In the genomic region with DNA sequence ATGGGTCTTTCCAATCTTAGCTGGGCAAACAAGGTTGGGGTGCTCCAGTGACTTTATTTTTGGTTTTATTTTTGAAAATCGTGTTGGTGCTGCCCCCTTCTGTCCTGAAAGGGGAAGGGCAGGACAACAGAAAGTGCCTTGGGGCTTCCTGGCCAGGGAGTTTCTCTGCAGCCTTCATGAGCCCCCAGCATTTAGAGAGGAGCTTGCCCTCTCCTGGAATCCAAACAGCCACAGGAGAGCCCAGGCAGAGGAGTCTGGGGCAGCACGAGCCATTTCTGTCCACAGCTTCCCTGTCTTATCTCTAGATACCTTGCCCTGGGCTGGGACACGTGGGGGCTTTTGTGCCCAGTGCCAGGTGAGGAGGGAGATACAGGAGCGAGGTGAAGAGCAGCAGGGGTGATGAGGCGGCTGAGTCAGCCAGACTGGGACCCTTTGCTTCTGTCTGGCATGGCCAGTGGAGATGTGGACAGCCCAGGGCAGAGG, we compare ENCODE assay signal across 8 cellular contexts. TPM values are rescaled to one million over a fixed set of nuclear protein-coding genes. Genes with fewer than 3 reads are reported as not detected.
DNase-seq lines count a peak whose midpoint lies in the region; ATAC-seq, FAIRE-seq and TF ChIP-seq lines count a peak whose summit lies in the region.

No MANE protein-coding gene starts in this region.

- no peak overlapping the region for H3K4me3 Mint-ChIP-seq in activated naive CD4-positive, alpha-beta T cell treated with anti-CD3 and anti-CD28 coated beads, Interleukin-2, amount 50 U/mL, for 24 hours

- H3K36me3 ChIP-seq in right atrium auricular region, result no peaks in the 10 kb centered on the region

- peaks cover 0 to 14% of the 10 kb centered on the region in 2 donors for H3K4me1 ChIP-seq in right atrium auricular region

- H3K27me3 Mint-ChIP-seq in activated naive CD4-positive, alpha-beta T cell treated with anti-CD3 and anti-CD28 coated beads, Interleukin-2, amount 50 U/mL, for 24 hours, result no peaks in the 10 kb centered on the region

- H3K27me3 ChIP-seq in right atrium auricular region, result no peaks in the 10 kb centered on the region

- no peak for TF ChIP-seq POLR2A in GM12891 (IDR thresholded peaks at IDR 0.05; ENCODE audit: low read depth, low read length)

- TF ChIP-seq CTCF in AG09319 (IDR thresholded peaks at IDR 0.05; ENCODE audit: low read depth, low read length), result peak; percentile 83
- TF ChIP-seq CTCF in right atrium auricular region (IDR thresholded peaks at IDR 0.05), result peak; percentile 79 to 90

- H3K9me3 Mint-ChIP-seq in activated naive CD4-positive, alpha-beta T cell treated with anti-CD3 and anti-CD28 coated beads, Interleukin-2, amount 50 U/mL, for 24 hours, result no peaks in the 10 kb centered on the region

- H3K4me3 ChIP-seq in right atrium auricular region, result no peak overlapping the region

- DNase-seq in AG09319 (ENCODE audit: extremely low read depth, low read depth), result no peak
- no peak for DNase-seq in GM12891 (ENCODE audit: insufficient read length, low spot score)
- DNase-seq in NOMO-1 (lab: John Stamatoyannopoulos, UW; ENCODE audit: unreplicated experiment in 2 of 2), result peak; percentile 23 to 47
- no peak for DNase-seq in right atrium auricular region (ENCODE audit: low spot score)
- DNase-seq in stimulated activated CD4-positive, alpha-beta T cell treated with anti-CD3 and anti-CD28 coated beads, Interleukin-2, amount 100 ng/mL, for 48 hours, result peak; percentile 33 to 45

- ATAC-seq in HG03565 (IDR thresholded peaks at IDR 0.05; ENCODE audit: unreplicated experiment), result no peak
- ATAC-seq in HG02588 (IDR thresholded peaks at IDR 0.05; ENCODE audit: unreplicated experiment), result no peak

- H3K36me3 Mint-ChIP-seq in activated naive CD4-positive, alpha-beta T cell treated with anti-CD3 and anti-CD28 coated beads, Interleukin-2, amount 50 U/mL, for 24 hours, result no peaks in the 10 kb centered on the region

- no peaks in the 10 kb centered on the region for H3K9me3 ChIP-seq in right atrium auricular region

- peaks cover 13% of the 10 kb centered on the region for H3K4me1 Mint-ChIP-seq in activated naive CD4-positive, alpha-beta T cell treated with anti-CD3 and anti-CD28 coated beads, Interleukin-2, amount 50 U/mL, for 24 hours

- no peak overlapping the region for H3K27ac ChIP-seq in right atrium auricular region

- FAIRE-seq in GM12891 (lab: Jason Lieb, UNC), result peak; percentile 74

- H3K27ac Mint-ChIP-seq in activated naive CD4-positive, alpha-beta T cell treated with anti-CD3 and anti-CD28 coated beads, Interleukin-2, amount 50 U/mL, for 24 hours, result peak overlapping the region; percentile 23

TF ChIP-seq in GM12891, 5 proteins besides CTCF, POLR2A, EP300 and RAD21:
- TF ChIP-seq POLR2AphosphoS5 (IDR thresholded peaks at IDR 0.05; ENCODE audit: low read depth, low read length), result no peak
- TF ChIP-seq SPI1 (IDR thresholded peaks at IDR 0.05; ENCODE audit: low read depth, low read length), result no peak; the same call in 1 of the 2 replicates
- no peak for TF ChIP-seq TAF1 (IDR thresholded peaks at IDR 0.05; ENCODE audit: low read depth, low read length)
- TF ChIP-seq POU2F2 (IDR thresholded peaks at IDR 0.05; ENCODE audit: low read depth, low read length), result no peak
- TF ChIP-seq PAX5 (IDR thresholded peaks at IDR 0.05; ENCODE audit: insufficient read depth, low read length, severe bottlenecking), result no peak

RNA-seq across cellular contexts. Expression of gene C1RL, which starts 4.4 kb away (rescaled TPM):
- 6.6 TPM for polyA plus RNA-seq in GM12891 (2012; ENCODE audit: low read depth, missing spikeins)
- total RNA-seq in right atrium auricular region, result 10 to 100 TPM; 18.7 to 34.7 TPM

RNA-seq across cellular contexts. Expression of gene RBP5, which starts 15.3 kb away (rescaled TPM):
- polyA plus RNA-seq in GM12891 (2012; ENCODE audit: low read depth, missing spikeins), result 3.7 TPM
- not detected for total RNA-seq in right atrium auricular region

RNA-seq across cellular contexts. Expression of gene CLSTN3, which starts 16.7 kb away (rescaled TPM):
- polyA plus RNA-seq in GM12891 (2012; ENCODE audit: low read depth, missing spikeins), result 20.2 TPM
- 1 to 10 TPM; 6.1 to 8.3 TPM for total RNA-seq in right atrium auricular region

RNA-seq across cellular contexts. Expression of gene C1R, which starts 21.2 kb away (rescaled TPM):
- 3.8 TPM for polyA plus RNA-seq in GM12891 (2012; ENCODE audit: low read depth, missing spikeins)
- total RNA-seq in right atrium auricular region, result 100 to 1,000 TPM; 191 to 467 TPM

RNA-seq across cellular contexts. Expression of gene C1S, which starts 52.9 kb away (rescaled TPM):
- 0.56 TPM for polyA plus RNA-seq in GM12891 (2012; ENCODE audit: low read depth, missing spikeins)
- total RNA-seq in right atrium auricular region, result 100 to 1,000 TPM; 114 to 232 TPM

Comparison
In these comparisons a context has a peak if more than half of its experiments do, and no peak if none do; other contexts are left out.
1. DNase-seq: peak in NOMO-1 (2 of 2) and stimulated activated CD4-positive, alpha-beta T cell treated with anti-CD3 and anti-CD28 coated beads, Interleukin-2, amount 100 ng/mL, for 48 hours (2 of 2); none in AG09319 (single experiment), GM12891 (single experiment) and right atrium auricular region (single experiment).